1 cellular context compared by ENCODE assay signal in genomic region chr16:11734025-11734652, GRCh38.
TF ChIP-seq lines count a peak whose summit lies in the region.

No MANE protein-coding gene starts in this region.

TF ChIP-seq in K562, 482 proteins besides CTCF, POLR2A, EP300 and RAD21 (continued from another document and continues in another):
- no peak for TF ChIP-seq CHD7 (IDR thresholded peaks at IDR 0.05; ENCODE audit: low read depth, low read length)
- no peak for TF ChIP-seq CBX2 (IDR thresholded peaks at IDR 0.05; ENCODE audit: insufficient read depth, low read length, poor library complexity, severe bottlenecking)
- TF ChIP-seq SMAD4 (CRISPR knock-in tag; conservative IDR thresholded peaks at IDR 0.05) = no peak
- TF ChIP-seq MAFG (tag; conservative IDR thresholded peaks at IDR 0.05) = no peak
- TF ChIP-seq SIN3B (IDR thresholded peaks at IDR 0.05; ENCODE audit: low read depth) = no peak
- TF ChIP-seq GTF3C2 (IDR thresholded peaks at IDR 0.05; ENCODE audit: borderline replicate concordance, extremely low read depth, insufficient read length) = no peak
- TF ChIP-seq ZBED1 (IDR thresholded peaks at IDR 0.05) = no peak
- TF ChIP-seq ZNF518B (CRISPR knock-in tag; IDR thresholded peaks at IDR 0.05) = no peak
- TF ChIP-seq CEBPZ (IDR thresholded peaks at IDR 0.05; ENCODE audit: borderline replicate concordance, low read depth, low read length) = no peak
- TF ChIP-seq ZBTB9 (CRISPR knock-in tag; IDR thresholded peaks at IDR 0.05) = no peak
- TF ChIP-seq GTF2B (IDR thresholded peaks at IDR 0.05; ENCODE audit: extremely low read depth, insufficient read length) = no peak
- TF ChIP-seq PHB2 (IDR thresholded peaks at IDR 0.05; ENCODE audit: low read depth) = no peak
- TF ChIP-seq U2AF1 (optimal IDR thresholded peaks at IDR 0.05; ENCODE audit: low read depth, low read length) = no peak
- no peak for TF ChIP-seq ARID3B (CRISPR knock-in tag; IDR thresholded peaks at IDR 0.05; ENCODE audit: borderline replicate concordance)
- peak; percentile 75 for TF ChIP-seq CBFA2T2 (conservative IDR thresholded peaks at IDR 0.05)
- TF ChIP-seq CBX5 (IDR thresholded peaks at IDR 0.05; ENCODE audit: borderline replicate concordance, low read depth) = no peak
- TF ChIP-seq DPF2 (IDR thresholded peaks at IDR 0.05) = peak; percentile 91
- no peak for TF ChIP-seq NCOA1 (IDR thresholded peaks at IDR 0.05; ENCODE audit: low read depth)
- no peak for TF ChIP-seq CBX3 (IDR thresholded peaks at IDR 0.05; ENCODE audit: borderline replicate concordance in 1 of 2, low read length in 2 of 2)
- no peak for TF ChIP-seq HINFP (tag; conservative IDR thresholded peaks at IDR 0.05; ENCODE audit: low read depth)
- TF ChIP-seq ATF2 (CRISPR knock-in tag; IDR thresholded peaks at IDR 0.05) = no peak
